In the genomic region with DNA sequence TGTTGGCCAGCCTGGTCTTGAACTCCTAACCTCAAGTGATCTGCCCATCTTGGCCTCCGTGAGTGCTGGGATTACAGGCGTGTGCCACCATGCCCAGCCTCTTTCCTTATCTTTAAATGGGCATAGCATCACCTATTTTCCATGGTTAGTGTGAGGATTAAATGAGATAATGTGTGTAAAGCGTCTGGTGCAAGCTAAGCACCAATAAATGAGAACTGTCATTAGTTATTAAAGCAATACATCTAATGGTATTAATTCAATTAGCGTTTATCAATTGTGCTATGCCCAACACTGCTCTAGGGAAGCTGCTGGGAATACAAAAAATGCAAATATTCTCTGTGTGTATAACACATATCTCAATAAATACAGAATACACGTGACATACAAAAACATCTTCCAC, we compare ENCODE assay signal across 28 cellular contexts.
"Had no signal": no experiment of that assay in that cellular context is flagged by ENCODE, and none has a peak within 500 bp of the region (broad histone marks: within the 10 kb centered on the region; RNA-seq: fewer than 3 reads in every experiment).

No MANE protein-coding gene starts in this region.

- DNase-seq: cortex of kidney; dermis blood vessel endothelial cell; dorsolateral prefrontal cortex; effector CD4-positive, alpha-beta T cell; effector CD8-positive, alpha-beta T cell; effector memory CD4-positive, alpha-beta T cell; effector memory CD8-positive, alpha-beta T cell; endodermal cell; erythroblast; esophagus squamous epithelium; foreskin fibroblast; foreskin keratinocyte; foreskin melanocyte; gastrocnemius medialis; glutamatergic neuron; head of caudate nucleus; heart left ventricle; heart right ventricle; hippocampal formation had no signal

- H2AFZ ChIP-seq: hepatocyte had no signal

- ATAC-seq: effector memory CD8-positive, alpha-beta T cell; esophagus mucosa; foreskin keratinocyte; gastrocnemius medialis; gastroesophageal sphincter; heart left ventricle; heart right ventricle had no signal

- H3K9me3 ChIP-seq: esophagus muscularis mucosa, esophagus squamous epithelium, gastrocnemius medialis, gastroesophageal sphincter, heart left ventricle, heart right ventricle had no signal

- FAIRE-seq: endometrium, endothelial cell of umbilical vein, frontal cortex had no signal

- H3K4me2 ChIP-seq: hepatocyte had no signal

- H3K4me1 ChIP-seq: foreskin keratinocyte had no signal

- H3K4me3 ChIP-seq: coronary artery, dorsolateral prefrontal cortex, esophagus muscularis mucosa, esophagus squamous epithelium, gastrocnemius medialis, gastroesophageal sphincter, heart left ventricle, heart right ventricle, hepatocyte had no signal

- H3K36me3 ChIP-seq: gastrocnemius medialis, gastroesophageal sphincter had no signal

- H3K27ac ChIP-seq: coronary artery, dorsolateral prefrontal cortex, epithelial cell of prostate, esophagus muscularis mucosa, esophagus squamous epithelium, foreskin keratinocyte, gastrocnemius medialis, gastroesophageal sphincter, heart left ventricle, heart right ventricle, hepatocyte had no signal

- H3K27me3 ChIP-seq: dorsolateral prefrontal cortex, esophagus muscularis mucosa, esophagus squamous epithelium, foreskin keratinocyte, gastrocnemius medialis, gastroesophageal sphincter, heart left ventricle, heart right ventricle, hepatocyte had no signal
